Comparison of ENCODE assay signal across 8 cellular contexts in the genomic region with DNA sequence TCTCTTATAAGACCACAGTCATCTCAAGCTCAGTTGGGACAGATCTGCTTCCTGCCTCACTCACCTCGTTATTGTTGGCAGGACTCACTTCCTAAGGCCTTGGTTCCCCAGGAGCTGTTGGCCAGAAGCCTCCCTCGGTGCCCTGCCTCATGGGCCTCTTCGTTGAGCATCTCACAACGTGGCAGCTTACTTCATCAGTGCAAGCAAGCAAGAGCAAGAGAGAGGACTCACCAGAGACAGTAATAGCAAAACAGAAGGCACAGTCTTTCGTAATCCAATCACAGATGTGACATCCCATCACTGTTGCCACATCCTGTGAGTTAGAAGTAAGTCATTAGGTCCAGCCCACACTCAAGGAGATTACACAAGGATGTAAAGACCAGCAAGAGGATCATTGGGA. TPM values are rescaled to one million over a fixed set of nuclear protein-coding genes. Genes with fewer than 3 reads are reported as not detected.
A peak's percentile ranks its signal among the peaks of the same experiment; 100 is the strongest.
DNase-seq lines count a peak whose midpoint lies in the region; ATAC-seq lines count a peak whose summit lies in the region.

No MANE protein-coding gene starts in this region.

- ATAC-seq in stimulated activated naive CD8-positive, alpha-beta T cell treated with anti-CD3 and anti-CD28 coated beads, Interleukin-15, amount 100 ng/mL, for 72 hours: peak; percentile 76
- ATAC-seq in GM21360 (IDR thresholded peaks at IDR 0.05; ENCODE audit: unreplicated experiment) (no peak), GM18520 (IDR thresholded peaks at IDR 0.05; ENCODE audit: unreplicated experiment) (no peak)

- peak overlapping the region in 1 of 2 donors; percentile 48 for H3K4me3 Mint-ChIP-seq in stimulated activated naive CD8-positive, alpha-beta T cell treated with anti-CD3 and anti-CD28 coated beads, Interleukin-15, amount 100 ng/mL, for 72 hours

- DNase-seq in AG08396 (ENCODE audit: low spot score): peak; percentile 67
- peak; percentile 81 for DNase-seq in M059J (ENCODE audit: low read depth)
- peak; percentile 96 for DNase-seq in amniotic epithelial cell (ENCODE audit: low read depth)
- DNase-seq in hippocampal formation (lab: John Stamatoyannopoulos, UW): peak; percentile 30 to 34
- DNase-seq in stimulated activated naive CD8-positive, alpha-beta T cell treated with anti-CD3 and anti-CD28 coated beads, Interleukin-15, amount 100 ng/mL, for 72 hours: peak; percentile 12 to 67
- no peak for DNase-seq in effector memory CD4-positive, alpha-beta T cell

- no peaks in the 10 kb centered on the region for H3K27me3 ChIP-seq in effector memory CD4-positive, alpha-beta T cell (replicated peaks; ENCODE audit: control insufficient read depth, insufficient read depth, low read length, poor library complexity, severe bottlenecking)

- H3K9me3 Mint-ChIP-seq in stimulated activated naive CD8-positive, alpha-beta T cell treated with anti-CD3 and anti-CD28 coated beads, Interleukin-15, amount 100 ng/mL, for 72 hours: no peaks in the 10 kb centered on the region

- H3K27me3 Mint-ChIP-seq in stimulated activated naive CD8-positive, alpha-beta T cell treated with anti-CD3 and anti-CD28 coated beads, Interleukin-15, amount 100 ng/mL, for 72 hours: peaks cover 8% of the 10 kb centered on the region

- H3K4me1 ChIP-seq in effector memory CD4-positive, alpha-beta T cell (ENCODE audit: control insufficient read depth, insufficient read depth, low read length, poor library complexity, severe bottlenecking): peaks cover 4% of the 10 kb centered on the region

- H3K36me3 ChIP-seq in effector memory CD4-positive, alpha-beta T cell (ENCODE audit: control insufficient read depth, insufficient read depth, low read length): no peaks in the 10 kb centered on the region

- H3K4me3 ChIP-seq in effector memory CD4-positive, alpha-beta T cell (ENCODE audit: insufficient read depth, low read depth, low read length, poor library complexity, severe bottlenecking): no peak overlapping the region

- H3K27ac Mint-ChIP-seq in stimulated activated naive CD8-positive, alpha-beta T cell treated with anti-CD3 and anti-CD28 coated beads, Interleukin-15, amount 100 ng/mL, for 72 hours: peak overlapping the region; percentile 68 to 81

- H3K4me1 Mint-ChIP-seq in stimulated activated naive CD8-positive, alpha-beta T cell treated with anti-CD3 and anti-CD28 coated beads, Interleukin-15, amount 100 ng/mL, for 72 hours: peaks cover 71% of the 10 kb centered on the region

- no peaks in the 10 kb centered on the region for H3K9me3 ChIP-seq in effector memory CD4-positive, alpha-beta T cell (ENCODE audit: control insufficient read depth, low read length)

- H3K27ac ChIP-seq in effector memory CD4-positive, alpha-beta T cell (ENCODE audit: insufficient read depth, low read length, poor library complexity, severe bottlenecking): no peak overlapping the region

RNA-seq across cellular contexts. Expression of a gene that starts 5.1 kb away (rescaled TPM):
- 15.2 and 21.8 TPM in 2 replicates for total RNA-seq in M059J (2014; rRNA removed; shearing (Covaris generic))

RNA-seq across cellular contexts. Expression of a gene that starts 27.3 kb away (rescaled TPM):
- total RNA-seq in M059J (2014; rRNA removed; shearing (Covaris generic)): 7.2 and 14.1 TPM in 2 replicates

Comparison
In these comparisons a context has a peak if more than half of its experiments do, and no peak if none do; other contexts are left out.
1. DNase-seq: peak in AG08396 (single experiment), M059J (single experiment), amniotic epithelial cell (single experiment), hippocampal formation (2 of 2) and stimulated activated naive CD8-positive, alpha-beta T cell treated with anti-CD3 and anti-CD28 coated beads, Interleukin-15, amount 100 ng/mL, for 72 hours (2 of 2); none in effector memory CD4-positive, alpha-beta T cell (0 of 3).